In the genomic region with DNA sequence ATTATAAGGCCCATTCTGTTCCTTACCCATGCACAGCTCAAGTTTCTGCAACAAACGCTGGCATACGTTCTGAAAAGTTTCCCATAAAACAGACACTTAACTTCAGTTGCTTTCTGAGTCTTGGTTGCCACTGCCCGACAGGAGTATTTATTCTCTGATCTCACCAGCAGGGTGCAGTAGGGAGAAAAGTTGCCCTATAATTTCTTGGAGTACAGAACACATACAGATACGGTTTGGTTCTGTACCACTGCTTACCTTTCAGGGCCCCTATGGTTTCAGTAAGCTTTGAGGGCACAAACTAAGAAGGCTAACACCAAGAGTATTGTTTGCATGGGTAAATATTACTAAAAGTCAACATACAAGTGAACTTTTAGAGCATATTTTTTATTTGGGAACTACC, we compare ENCODE assay signal across 10 cellular contexts.
DNase-seq lines count a peak whose midpoint lies in the region; ATAC-seq and TF ChIP-seq lines count a peak whose summit lies in the region.
"Had no signal": no experiment of that assay in that cellular context is flagged by ENCODE, and none has a peak within 500 bp of the region (broad histone marks: within the 10 kb centered on the region; RNA-seq: fewer than 3 reads in every experiment).

No MANE protein-coding gene starts in this region.

- H3K4me3 ChIP-seq in WI38 (ENCODE audit: low read depth, low read length), result no peak overlapping the region
- H3K4me3 ChIP-seq in mesendoderm (ENCODE audit: low read length), result no peak overlapping the region

- no peak overlapping the region for H2BK15ac ChIP-seq in mesendoderm (replicated peaks; ENCODE audit: low read depth)

- no peak overlapping the region for H2BK5ac ChIP-seq in mesendoderm (ENCODE audit: low read length)

- no peaks in the 10 kb centered on the region for H3K79me1 ChIP-seq in mesendoderm (ENCODE audit: low read length)

- no peaks in the 10 kb centered on the region for H3K27me3 ChIP-seq in mesendoderm (ENCODE audit: insufficient read depth, low read length, poor library complexity)

- H3K9ac ChIP-seq in mesendoderm (ENCODE audit: low read length), result no peak overlapping the region

- H3K4me1 Mint-ChIP-seq in stimulated activated naive B cell treated with anti-CD40 and anti-IgM and Interleukin-4, amounts not matched to agents 10 μg/mL and 1 μg/mL and 100 μg/mL, for 72 hours, result no peaks in the 10 kb centered on the region
- H3K4me1 Mint-ChIP-seq: naive B cell had no signal

- H4K5ac ChIP-seq in mesendoderm (ENCODE audit: low read length), result no peak overlapping the region

- H3K36me3 Mint-ChIP-seq in stimulated activated naive B cell treated with anti-CD40 and anti-IgM and Interleukin-4, amounts not matched to agents 10 μg/mL and 1 μg/mL and 100 μg/mL, for 72 hours, result peaks cover 25 to 35% of the 10 kb centered on the region in 2 donors

- peaks cover 2% of the 10 kb centered on the region for H3K36me3 ChIP-seq in mesendoderm (ENCODE audit: control insufficient read depth, insufficient read depth, low read length)

- H3K23ac ChIP-seq in mesendoderm (ENCODE audit: low read length), result no peak overlapping the region

- H3K56ac ChIP-seq in mesendoderm (ENCODE audit: low read length), result no peak overlapping the region

- H2AK5ac ChIP-seq in mesendoderm (ENCODE audit: low read length), result no peak overlapping the region

- DNase-seq in NCI-H1417 (lab: John Stamatoyannopoulos, UW) (peak in 2 of 3 experiments; percentile 21 to 43), NCI-H1417 treated with DMSO at 0.1 percent for 48 hours (lab: John Stamatoyannopoulos, UW) (no peak), mesendoderm (peak; percentile 16), KG1 (lab: John Stamatoyannopoulos, UW) (no peak), 8988T (no peak)
- DNase-seq in stimulated activated naive B cell treated with anti-CD40 and anti-IgM and Interleukin-4, amounts not matched to agents 10 μg/mL and 1 μg/mL and 100 μg/mL, for 72 hours, result no peak
- DNase-seq: naive B cell had no signal

- no CpG with 5 or more reads among the region's 4 CpGs for WGBS in mesendoderm (ENCODE audit: extremely low coverage, insufficient coverage, low lambda C conversion rate)

- H3K4me3 Mint-ChIP-seq in stimulated activated naive B cell treated with anti-CD40 and anti-IgM and Interleukin-4, amounts not matched to agents 10 μg/mL and 1 μg/mL and 100 μg/mL, for 72 hours, result no peak overlapping the region
- H3K4me3 Mint-ChIP-seq: activated naive CD8-positive, alpha-beta T cell; naive B cell had no signal

- H4K8ac ChIP-seq in mesendoderm (ENCODE audit: low read depth, low read length), result no peak overlapping the region

- no peak overlapping the region for H2BK120ac ChIP-seq in mesendoderm (ENCODE audit: low read depth, low read length)

- no peaks in the 10 kb centered on the region for H3K4me1 ChIP-seq in mesendoderm (ENCODE audit: control insufficient read depth, low read depth, low read length)

- peak; percentile 79 for ATAC-seq in HG02884 (IDR thresholded peaks at IDR 0.05; ENCODE audit: unreplicated experiment)
- ATAC-seq in stimulated activated naive B cell treated with anti-CD40 and anti-IgM and Interleukin-4, amounts not matched to agents 10 μg/mL and 1 μg/mL and 100 μg/mL, for 72 hours (replicated peaks), result no peak

- H3K4ac ChIP-seq in mesendoderm (ENCODE audit: low read depth, low read length), result no peak overlapping the region

- H3K27ac Mint-ChIP-seq in stimulated activated naive B cell treated with anti-CD40 and anti-IgM and Interleukin-4, amounts not matched to agents 10 μg/mL and 1 μg/mL and 100 μg/mL, for 72 hours, result no peak overlapping the region
- H3K27ac Mint-ChIP-seq: activated naive CD8-positive, alpha-beta T cell had no signal

- peak; percentile 35 for TF ChIP-seq CTCF in WI38 (IDR thresholded peaks at IDR 0.05; ENCODE audit: low read depth, low read length)

- no peak overlapping the region for H3K18ac ChIP-seq in mesendoderm (ENCODE audit: low read length)

- H3K27me3 Mint-ChIP-seq in stimulated activated naive B cell treated with anti-CD40 and anti-IgM and Interleukin-4, amounts not matched to agents 10 μg/mL and 1 μg/mL and 100 μg/mL, for 72 hours, result no peaks in the 10 kb centered on the region
- H3K27me3 Mint-ChIP-seq: activated naive CD8-positive, alpha-beta T cell; naive B cell had no signal

- no peaks in the 10 kb centered on the region for H3K79me2 ChIP-seq in mesendoderm (ENCODE audit: control insufficient read depth, insufficient read depth, low read length)

- H3K9me3 Mint-ChIP-seq in stimulated activated naive B cell treated with anti-CD40 and anti-IgM and Interleukin-4, amounts not matched to agents 10 μg/mL and 1 μg/mL and 100 μg/mL, for 72 hours, result peaks cover 3 to 5% of the 10 kb centered on the region in 2 donors

- no peak overlapping the region for H3K4me2 ChIP-seq in mesendoderm (ENCODE audit: low read length)

- no peak overlapping the region for H3K27ac ChIP-seq in mesendoderm (ENCODE audit: low read depth, low read length)

Comparison
In these comparisons a context has a peak if more than half of its experiments do, and no peak if none do; other contexts are left out.
1. DNase-seq: peak in NCI-H1417 (2 of 3) and mesendoderm (single experiment); none in NCI-H1417 treated with DMSO at 0.1 percent for 48 hours (single experiment), stimulated activated naive B cell treated with anti-CD40 and anti-IgM and Interleukin-4, amounts not matched to agents 10 μg/mL and 1 μg/mL and 100 μg/mL, for 72 hours (single experiment), KG1 (single experiment) and 8988T (single experiment).